1 cellular context compared by ENCODE assay signal in the genomic region with DNA sequence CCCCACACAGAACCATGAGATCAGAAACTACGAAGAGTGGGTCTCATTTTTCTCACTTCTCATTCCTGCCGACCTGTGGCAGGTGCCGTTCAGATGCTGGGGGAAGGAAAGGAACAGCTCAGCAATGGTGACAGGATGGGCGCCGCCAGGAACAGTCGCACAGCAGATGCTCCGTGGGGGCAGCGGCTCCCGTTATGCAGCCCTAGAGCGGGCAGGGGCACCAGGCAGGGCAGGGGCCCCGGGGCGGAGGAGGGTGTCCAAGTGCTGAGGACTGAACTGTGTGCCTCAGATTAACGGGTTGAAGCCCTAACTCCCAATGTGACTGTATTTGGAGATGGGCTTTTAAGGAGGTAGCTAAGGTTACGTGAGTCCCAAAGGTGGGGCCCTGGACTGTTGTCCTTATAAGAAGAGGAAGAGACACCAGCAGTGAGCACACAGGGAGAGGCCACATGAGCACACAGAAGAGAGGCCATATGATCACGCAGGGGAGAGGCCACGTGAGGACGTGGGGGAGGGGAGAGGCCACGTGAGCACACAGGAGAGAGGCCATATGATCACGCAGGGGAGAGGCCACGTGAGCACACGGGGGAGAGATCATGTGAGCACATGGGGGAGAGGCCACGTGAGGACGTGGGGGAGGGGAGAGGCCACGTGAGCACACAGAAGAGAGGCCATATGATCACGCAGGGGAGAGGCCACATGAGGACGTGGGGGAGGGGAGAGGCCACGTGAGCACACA.
A peak's percentile ranks its signal among the peaks of the same experiment; 100 is the strongest.
TF ChIP-seq lines count a peak whose summit lies in the region.

No MANE protein-coding gene starts in this region.

TF ChIP-seq in H1, 55 proteins besides CTCF, POLR2A, EP300 and RAD21:
- TF ChIP-seq SIX5 (IDR thresholded peaks at IDR 0.05; ENCODE audit: low read depth, low read length) (no peak), EGR1 (IDR thresholded peaks at IDR 0.05; ENCODE audit: borderline replicate concordance, low read depth, low read length) (peak; percentile 30; the same call in 1 of the 2 replicates), RNF2 (IDR thresholded peaks at IDR 0.05; ENCODE audit: borderline replicate concordance, low read depth, low read length, missing control alignments, poor library complexity, severe bottlenecking) (no peak), BCL11A (IDR thresholded peaks at IDR 0.05; ENCODE audit: low read depth in 2 of 2, low read length in 2 of 2) (no peak)
